ENCODE assay signal across 8 cellular contexts in the genomic region with DNA sequence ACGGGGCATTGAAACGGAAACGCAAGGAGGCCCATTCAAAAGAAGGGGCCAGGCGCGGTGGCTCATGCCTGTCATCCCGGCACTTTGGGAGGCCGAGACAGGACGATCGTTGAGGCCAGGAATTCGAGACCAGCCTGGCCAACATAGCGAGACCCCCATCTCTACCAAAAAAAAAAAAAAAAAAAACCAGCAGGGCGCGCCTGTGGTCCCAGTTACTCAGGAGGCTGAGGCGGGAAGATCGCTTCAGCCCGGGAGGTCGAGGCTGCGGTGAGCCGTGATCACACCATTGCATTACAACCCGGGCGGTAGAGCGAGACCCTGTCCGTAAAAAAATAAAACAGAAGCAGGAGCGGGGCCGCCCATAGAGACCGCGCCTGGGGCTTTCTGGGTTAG. TPM values are rescaled to one million over a fixed set of nuclear protein-coding genes. Genes with fewer than 3 reads are reported as not detected.
DNase-seq lines count a peak whose midpoint lies in the region; FAIRE-seq and TF ChIP-seq lines count a peak whose summit lies in the region.

No MANE protein-coding gene starts in this region.

- POLR2A ChIA-PET in CD4-positive, alpha-beta memory T cell (lab: Charles Lee; ENCODE audit: partially characterized antibody): interaction anchor here (1.1 to 2.7 kb wide), 5 partner anchors 9 to 785 kb away, joined by 3 to 18 read pairs (median 7); a partner anchor contains a TSS

- peaks cover 0 to 23% of the 10 kb centered on the region in 2 donors for H3K36me3 Mint-ChIP-seq in CD4-positive, alpha-beta memory T cell
- peaks cover 3% of the 10 kb centered on the region for H3K36me3 Mint-ChIP-seq in neural crest cell (ENCODE audit: low read depth)

- TF ChIP-seq CTCF in coronary artery (IDR thresholded peaks at IDR 0.05): no peak
- TF ChIP-seq CTCF in neural crest cell (conservative IDR thresholded peaks at IDR 0.05): no peak

- CTCF ChIA-PET in CD4-positive, alpha-beta memory T cell (lab: Charles Lee; ENCODE audit: partially characterized antibody): interaction anchor here (1.5 kb wide), 1 partner anchor 9 kb away, joined by 4 read pairs; no protein-coding TSS in a partner anchor

- H3K9me3 ChIP-seq in CD4-positive, alpha-beta memory T cell (ENCODE audit: control insufficient read depth in 1 of 2, low read length in 2 of 2): no peaks in the 10 kb centered on the region
- no peaks in the 10 kb centered on the region for H3K9me3 ChIP-seq in HUES48 (ENCODE audit: control insufficient read depth, insufficient read depth, low read length)

- peaks cover 11 to 40% (median 21%) of the 10 kb centered on the region in 4 donors for H3K4me1 Mint-ChIP-seq in CD4-positive, alpha-beta memory T cell
- peaks cover 30% of the 10 kb centered on the region for H3K4me1 Mint-ChIP-seq in neural crest cell

- no peaks in the 10 kb centered on the region for H3K9me3 Mint-ChIP-seq in CD4-positive, alpha-beta memory T cell
- H3K9me3 Mint-ChIP-seq in neural crest cell: no peaks in the 10 kb centered on the region

- peaks cover 20% of the 10 kb centered on the region for H3K4me1 ChIP-seq in CD4-positive, alpha-beta memory T cell (ENCODE audit: insufficient read depth, low read length)
- peaks cover 10% of the 10 kb centered on the region; the same call in 1 of the 2 replicates for H3K4me1 ChIP-seq in HUES48 (ENCODE audit: control insufficient read depth, insufficient read depth, low read length)

- DNase-seq in CD4-positive, alpha-beta memory T cell: no peak
- DNase-seq in coronary artery (ENCODE audit: low spot score) (no peak), neural crest cell (ENCODE audit: low read depth, low spot score) (no peak), middle frontal gyrus (ENCODE audit: extremely low spot score, low spot score) (no peak), DMS53 (lab: John Stamatoyannopoulos, UW) (no peak), activated gamma-delta T cell treated with Interleukin-2 at 50 U/mL for 16 hours (no peak), GM12892 (ENCODE audit: insufficient read length) (no peak)

- peak overlapping the region; percentile 74 to 91 (median 88) for H3K4me3 Mint-ChIP-seq in CD4-positive, alpha-beta memory T cell
- peak overlapping the region; percentile 84 for H3K4me3 Mint-ChIP-seq in neural crest cell

- TF ChIP-seq POLR2A in GM12892 (IDR thresholded peaks at IDR 0.05; ENCODE audit: low read depth, low read length): no peak

- no peaks in the 10 kb centered on the region for H3K27me3 Mint-ChIP-seq in CD4-positive, alpha-beta memory T cell
- H3K27me3 Mint-ChIP-seq in neural crest cell (ENCODE audit: low read depth): no peaks in the 10 kb centered on the region

- peak overlapping the region; percentile 36 to 60 for H3K4me3 ChIP-seq in CD4-positive, alpha-beta memory T cell (ENCODE audit: low read length in 2 of 2)
- H3K4me3 ChIP-seq in HUES48 (ENCODE audit: low read depth, low read length) (peak overlapping the region; percentile 88), coronary artery (peak overlapping the region; percentile 98)

- H3K27me3 ChIP-seq in CD4-positive, alpha-beta memory T cell (ENCODE audit: insufficient read depth, low read length): no peaks in the 10 kb centered on the region
- H3K27me3 ChIP-seq in HUES48 (ENCODE audit: control insufficient read depth, insufficient read depth, low read length): no peaks in the 10 kb centered on the region

- peak overlapping the region; percentile 77 for H3K27ac ChIP-seq in CD4-positive, alpha-beta memory T cell (ENCODE audit: low read depth, low read length)
- H3K27ac ChIP-seq in HUES48 (ENCODE audit: low read depth, low read length): peak overlapping the region; percentile 87
- H3K27ac ChIP-seq in coronary artery: peak overlapping the region; percentile 85 to 96

- FAIRE-seq in GM12892 (lab: Jason Lieb, UNC): no peak

- H3K36me3 ChIP-seq in CD4-positive, alpha-beta memory T cell (ENCODE audit: insufficient read depth, low read length): peaks cover 11% of the 10 kb centered on the region
- H3K36me3 ChIP-seq in HUES48 (ENCODE audit: control insufficient read depth, insufficient read depth, low read length): peaks cover 12% of the 10 kb centered on the region

- peak overlapping the region; percentile 87 to 97 (median 94) for H3K27ac Mint-ChIP-seq in CD4-positive, alpha-beta memory T cell
- peak overlapping the region; percentile 84 for H3K27ac Mint-ChIP-seq in neural crest cell (ENCODE audit: unreplicated experiment)

- intact Hi-C loops in CD4-positive, alpha-beta memory T cell (cut with micrococcal nuclease): no loop called here

- H3K9ac ChIP-seq in HUES48 (ENCODE audit: low read depth, low read length): peak overlapping the region; percentile 90

RNA-seq across cellular contexts. Expression of a gene that starts 0.4 kb away (rescaled TPM):
- total RNA-seq in CD4-positive, alpha-beta memory T cell: 10 to 100 TPM; 19.3 to 22.2 TPM
- 10 to 100 TPM; 39.7 to 50.2 TPM for polyA plus RNA-seq in CD4-positive, alpha-beta memory T cell
- total RNA-seq in neural crest cell: 50.6 and 57.8 TPM in 2 replicates
- 51.5 TPM for polyA plus RNA-seq in GM12892 (2012; ENCODE audit: missing spikeins)

RNA-seq across cellular contexts. Expression of a gene that starts 13.4 kb away (rescaled TPM):
- total RNA-seq in CD4-positive, alpha-beta memory T cell: not detected
- not detected for polyA plus RNA-seq in CD4-positive, alpha-beta memory T cell
- not detected in 2 replicates for total RNA-seq in neural crest cell
- polyA plus RNA-seq in GM12892 (2012; ENCODE audit: missing spikeins): 0.13 TPM

RNA-seq across cellular contexts. Expression of a gene that starts 38.9 kb away (rescaled TPM):
- total RNA-seq in CD4-positive, alpha-beta memory T cell: 10 to 100 TPM; 50.1 to 50.3 TPM
- 1 to 10 TPM in 1 of 2 donors, under 1 TPM in 1; 0.32 to 1.0 TPM for polyA plus RNA-seq in CD4-positive, alpha-beta memory T cell
- total RNA-seq in neural crest cell: 2.5 and 2.9 TPM in 2 replicates
- 2.2 TPM for polyA plus RNA-seq in GM12892 (2012; ENCODE audit: missing spikeins)

Comparison
In these comparisons a context has a peak if more than half of its experiments do, and no peak if none do; other contexts are left out.
1. H3K4me3 ChIP-seq: peak in every context shown above with its lines; median percentile 98 in coronary artery; 88 in HUES48; 48 in CD4-positive, alpha-beta memory T cell.
2. RNA of a gene that starts 38.9 kb away (total RNA-seq): 50.1 to 50.3 TPM in CD4-positive, alpha-beta memory T cell; 2.5 to 2.9 TPM in neural crest cell; every median in the first group is over 10 times any median in the second.
3. Peak in every context shown above with its lines, with median percentiles within 50 percentile points of each other: H3K27ac ChIP-seq.